Comparison of ENCODE assay signal across 1 cellular context in the genomic region with DNA sequence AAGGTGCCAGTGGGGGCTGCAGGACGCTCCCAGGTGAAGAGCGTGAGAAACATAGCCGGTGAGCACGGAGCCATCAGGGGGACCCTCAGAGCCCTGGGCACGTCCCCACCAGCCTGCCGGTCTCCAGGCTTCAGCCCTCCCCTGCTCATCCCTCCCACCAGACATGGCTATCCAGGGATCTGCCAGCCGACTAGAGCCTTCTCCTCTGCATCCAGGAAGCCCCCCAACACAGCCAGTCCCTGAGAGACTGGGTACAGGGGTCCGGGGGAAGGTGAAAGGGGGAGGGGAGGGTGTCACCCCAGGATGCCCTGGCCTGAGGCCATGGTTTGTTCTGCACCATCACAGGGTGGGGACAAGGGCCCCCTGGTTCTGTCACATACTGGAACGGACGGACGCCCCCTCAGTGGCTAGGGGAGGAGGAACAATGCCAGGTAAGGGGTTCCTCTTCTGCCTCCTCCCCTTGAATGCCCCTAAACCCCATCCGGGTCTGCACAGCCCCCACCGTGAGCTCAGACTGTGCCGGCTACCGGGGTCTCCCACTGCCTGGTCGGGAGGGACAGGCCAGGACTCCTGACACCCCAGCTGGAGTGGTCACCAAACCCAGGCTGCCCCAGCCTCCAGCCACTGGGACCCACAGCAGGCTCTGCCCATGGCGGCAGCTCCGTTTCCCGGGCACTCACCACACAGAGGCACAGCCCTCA.
TF ChIP-seq lines count a peak whose summit lies in the region.

No MANE protein-coding gene starts in this region.

TF ChIP-seq in IMR-90, 13 proteins besides CTCF, POLR2A, EP300 and RAD21:
- TF ChIP-seq BHLHE40 (IDR thresholded peaks at IDR 0.05; ENCODE audit: low read depth, low read length) (no peak), MXI1 (IDR thresholded peaks at IDR 0.05; ENCODE audit: borderline replicate concordance, low read depth, low read length) (no peak), RFX5 (IDR thresholded peaks at IDR 0.05; ENCODE audit: low read depth, low read length) (no peak), MAFK (IDR thresholded peaks at IDR 0.05; ENCODE audit: low read depth, low read length) (no peak), SMC3 (IDR thresholded peaks at IDR 0.05; ENCODE audit: low read depth, low read length) (no peak), CEBPB (IDR thresholded peaks at IDR 0.05; ENCODE audit: low read depth, low read length) (no peak), NFE2L2 (IDR thresholded peaks at IDR 0.05; ENCODE audit: low read depth, low read length) (no peak), FOS (IDR thresholded peaks at IDR 0.05; ENCODE audit: low read depth, low read length) (no peak), RCOR1 (IDR thresholded peaks at IDR 0.05; ENCODE audit: insufficient replicate concordance, low read length) (no peak), MAZ (IDR thresholded peaks at IDR 0.05; ENCODE audit: borderline replicate concordance, low read depth, low read length) (no peak), CHD1 (IDR thresholded peaks at IDR 0.05; ENCODE audit: low read depth, low read length) (no peak)
- TF ChIP-seq, protein P1, sequence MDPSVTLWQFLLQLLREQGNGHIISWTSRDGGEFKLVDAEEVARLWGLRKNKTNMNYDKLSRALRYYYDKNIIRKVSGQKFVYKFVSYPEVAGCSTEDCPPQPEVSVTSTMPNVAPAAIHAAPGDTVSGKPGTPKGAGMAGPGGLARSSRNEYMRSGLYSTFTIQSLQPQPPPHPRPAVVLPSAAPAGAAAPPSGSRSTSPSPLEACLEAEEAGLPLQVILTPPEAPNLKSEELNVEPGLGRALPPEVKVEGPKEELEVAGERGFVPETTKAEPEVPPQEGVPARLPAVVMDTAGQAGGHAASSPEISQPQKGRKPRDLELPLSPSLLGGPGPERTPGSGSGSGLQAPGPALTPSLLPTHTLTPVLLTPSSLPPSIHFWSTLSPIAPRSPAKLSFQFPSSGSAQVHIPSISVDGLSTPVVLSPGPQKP (IDR thresholded peaks at IDR 0.05; ENCODE audit: borderline replicate concordance, low read depth, low read length) = no peak
- TF ChIP-seq, protein P2, sequence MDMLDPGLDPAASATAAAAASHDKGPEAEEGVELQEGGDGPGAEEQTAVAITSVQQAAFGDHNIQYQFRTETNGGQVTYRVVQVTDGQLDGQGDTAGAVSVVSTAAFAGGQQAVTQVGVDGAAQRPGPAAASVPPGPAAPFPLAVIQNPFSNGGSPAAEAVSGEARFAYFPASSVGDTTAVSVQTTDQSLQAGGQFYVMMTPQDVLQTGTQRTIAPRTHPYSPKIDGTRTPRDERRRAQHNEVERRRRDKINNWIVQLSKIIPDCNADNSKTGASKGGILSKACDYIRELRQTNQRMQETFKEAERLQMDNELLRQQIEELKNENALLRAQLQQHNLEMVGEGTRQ (IDR thresholded peaks at IDR 0.05; ENCODE audit: low read depth, low read length) = no peak
